In genomic region chr19:48739400-48739825, GRCh38 we compare ENCODE assay signal across 8 cellular contexts. TPM values are rescaled to one million over a fixed set of nuclear protein-coding genes. Genes with fewer than 3 reads are reported as not detected.
A peak's percentile ranks its signal among the peaks of the same experiment; 100 is the strongest.
DNase-seq lines count a peak whose midpoint lies in the region; ATAC-seq and TF ChIP-seq lines count a peak whose summit lies in the region.

No MANE protein-coding gene starts in this region.

- TF ChIP-seq CTCF in MCF 10A (IDR thresholded peaks at IDR 0.05; ENCODE audit: unreplicated experiment), result no peak
- TF ChIP-seq CTCF in liver (IDR thresholded peaks at IDR 0.05; ENCODE audit: low read depth, low read length, missing input control), result no peak
- no peak for TF ChIP-seq CTCF in tibial nerve (IDR thresholded peaks at IDR 0.05)

- POLR2A ChIA-PET in MCF 10A (lab: Yijun Ruan, JAX), result interaction anchor here (0.8 to 2.2 kb wide), 7 partner anchors 12 to 105 kb away, joined by 3 to 10 read pairs (median 4); no protein-coding TSS in a partner anchor

- H3K9me3 Mint-ChIP-seq in activated CD4-positive, alpha-beta T cell treated with anti-CD3 and anti-CD28 coated beads, Interleukin-2, amount 10 ng/mL, durations not matched to agents 24 days and 14 days, result no peaks in the 10 kb centered on the region
- no peaks in the 10 kb centered on the region for H3K9me3 Mint-ChIP-seq in MCF 10A (ENCODE audit: unreplicated experiment)

- H3K27me3 ChIP-seq in liver (ENCODE audit: control insufficient read depth in 4 of 4, insufficient read depth in 4 of 4, low read length in 3 of 4) (no peaks in the 10 kb centered on the region), tibial nerve (peaks cover 0 to 5% of the 10 kb centered on the region in 2 donors)

- peak overlapping the region in 1 of 2 donors; percentile 77 for H3K9ac ChIP-seq in liver (ENCODE audit: low read depth in 1 of 2, low read length in 2 of 2)

- intact Hi-C loops in activated CD4-positive, alpha-beta T cell treated with anti-CD3 and anti-CD28 coated beads, Interleukin-2, amount 10 ng/mL, durations not matched to agents 24 days and 14 days (cut with micrococcal nuclease), result loop anchor here (1.0 to 2.0 kb wide), 2 partner anchors 65 to 93 kb away; partner anchors contain the start of gene CA11
- intact Hi-C loops in MCF 10A (cut with micrococcal nuclease), result loop anchor here (1.0 kb wide), 1 partner anchor 64 kb away; no protein-coding TSS in a partner anchor

- no peak for ATAC-seq in HG02884 (IDR thresholded peaks at IDR 0.05; ENCODE audit: unreplicated experiment)
- ATAC-seq in GM19023 (IDR thresholded peaks at IDR 0.05; ENCODE audit: unreplicated experiment), result no peak

- peaks cover 11% of the 10 kb centered on the region for H3K4me1 Mint-ChIP-seq in activated CD4-positive, alpha-beta T cell treated with anti-CD3 and anti-CD28 coated beads, Interleukin-2, amount 10 ng/mL, durations not matched to agents 24 days and 14 days
- peaks cover 4% of the 10 kb centered on the region for H3K4me1 Mint-ChIP-seq in MCF 10A (ENCODE audit: insufficient read depth, unreplicated experiment)

- no TSS peak for BruUV-seq in MCF 10A (replicated peaks; lab: Mats Ljungman, UMichigan)

- TF ChIP-seq EP300 in tibial nerve (IDR thresholded peaks at IDR 0.05), result no peak

- no peak for TF ChIP-seq RAD21 in liver (IDR thresholded peaks at IDR 0.05)

- CTCF ChIA-PET in MCF 10A (lab: Yijun Ruan, JAX), result interaction anchor here (0.6 to 1.7 kb wide), 19 partner anchors 12 to 1226 kb away, joined by 3 to 9 read pairs (median 3); partner anchors contain the start of gene CA11

- TF ChIP-seq POLR2A in tibial nerve (IDR thresholded peaks at IDR 0.05), result no peak

- H3K4me3 ChIP-seq in liver (ENCODE audit: low read depth in 1 of 3, low read length in 3 of 3) (peak overlapping the region in 2 of 3 donors; percentile 49 to 72), tibial nerve (peak overlapping the region; percentile 44 to 63 (median 54))

- peak; percentile 66 for DNase-seq in activated CD4-positive, alpha-beta T cell treated with anti-CD3 and anti-CD28 coated beads, Interleukin-2, amount 10 ng/mL, durations not matched to agents 24 days and 14 days
- DNase-seq in activated CD4-positive, alpha-beta T cell treated with anti-CD3 and anti-CD28 coated beads for 48 hours, result no peak
- DNase-seq in MCF 10A (ENCODE audit: unreplicated experiment), result no peak
- DNase-seq in tibial nerve (ENCODE audit: low spot score in 2 of 2), result no peak
- DNase-seq in C1 segment of cervical spinal cord (lab: John Stamatoyannopoulos, UW), result no peak

- peaks cover 8% of the 10 kb centered on the region for H3K27me3 Mint-ChIP-seq in activated CD4-positive, alpha-beta T cell treated with anti-CD3 and anti-CD28 coated beads, Interleukin-2, amount 10 ng/mL, durations not matched to agents 24 days and 14 days
- no peaks in the 10 kb centered on the region for H3K27me3 Mint-ChIP-seq in MCF 10A (ENCODE audit: insufficient read depth, unreplicated experiment)

- H3K36me3 ChIP-seq in liver (ENCODE audit: control insufficient read depth in 4 of 4, insufficient read depth in 3 of 4, low read depth in 1 of 4, low read length in 3 of 4) (no peaks in the 10 kb centered on the region), tibial nerve (peaks cover 0 to 6% (median 0%) of the 10 kb centered on the region in 3 donors)

- H3K9me3 ChIP-seq in liver (ENCODE audit: control insufficient read depth in 4 of 4, low read length in 3 of 4) (no peaks in the 10 kb centered on the region), tibial nerve (no peaks in the 10 kb centered on the region)

- H3K36me3 Mint-ChIP-seq in activated CD4-positive, alpha-beta T cell treated with anti-CD3 and anti-CD28 coated beads, Interleukin-2, amount 10 ng/mL, durations not matched to agents 24 days and 14 days (ENCODE audit: low read depth), result no peaks in the 10 kb centered on the region
- H3K36me3 Mint-ChIP-seq in MCF 10A (ENCODE audit: insufficient read depth, unreplicated experiment), result no peaks in the 10 kb centered on the region

- H3K27ac Mint-ChIP-seq in activated CD4-positive, alpha-beta T cell treated with anti-CD3 and anti-CD28 coated beads, Interleukin-2, amount 10 ng/mL, durations not matched to agents 24 days and 14 days, result no peak overlapping the region
- H3K27ac Mint-ChIP-seq in MCF 10A (ENCODE audit: low read depth, unreplicated experiment), result no peak overlapping the region

- peak overlapping the region; percentile 60 for H3K4me3 Mint-ChIP-seq in activated CD4-positive, alpha-beta T cell treated with anti-CD3 and anti-CD28 coated beads, Interleukin-2, amount 10 ng/mL, durations not matched to agents 24 days and 14 days
- H3K4me3 Mint-ChIP-seq in MCF 10A (ENCODE audit: unreplicated experiment), result peak overlapping the region; percentile 33

- 19% methylated on average over 42 of the region's 42 CpGs for WGBS in liver
- WGBS in tibial nerve, 2 donors, result 8 to 15% methylated on average over 24 to 40 of the region's 42 CpGs

- H3K27ac ChIP-seq in liver (ENCODE audit: low read depth in 1 of 2, low read length in 2 of 2) (peak overlapping the region; percentile 57 to 59), tibial nerve (peak overlapping the region; percentile 50 to 87 (median 74))

- peaks cover 2 to 9% (median 7%) of the 10 kb centered on the region in 4 donors for H3K4me1 ChIP-seq in liver (ENCODE audit: control insufficient read depth in 4 of 4, insufficient read depth in 4 of 4, low read length in 3 of 4)
- H3K4me1 ChIP-seq in tibial nerve, result peaks cover 0 to 36% (median 18%) of the 10 kb centered on the region in 4 donors

TF ChIP-seq in liver, 16 proteins besides CTCF, POLR2A, EP300 and RAD21:
- TF ChIP-seq TAF1 (conservative IDR thresholded peaks at IDR 0.05) (no peak), SP1 (IDR thresholded peaks at IDR 0.05) (no peak)

RNA-seq across cellular contexts. Expression of gene RASIP1, which starts 1.0 kb away (rescaled TPM):
- 0.71 and 0.82 TPM in 2 replicates for total RNA-seq in activated CD4-positive, alpha-beta T cell treated with anti-CD3 and anti-CD28 coated beads, Interleukin-2, amount 10 ng/mL, durations not matched to agents 24 days and 14 days
- total RNA-seq in MCF 10A (2022), result 1.9 and 3.0 TPM in 2 replicates
- total RNA-seq in liver, result 1 to 10 TPM; 4.8 to 5.4 TPM
- polyA plus RNA-seq in liver, result 1 to 10 TPM; 1.8 to 4.3 TPM
- total RNA-seq in tibial nerve, result 10 to 100 TPM; 12.3 to 23.3 (median 19.8) TPM

RNA-seq across cellular contexts. Expression of gene IZUMO1, which starts 7.3 kb away (rescaled TPM):
- total RNA-seq in activated CD4-positive, alpha-beta T cell treated with anti-CD3 and anti-CD28 coated beads, Interleukin-2, amount 10 ng/mL, durations not matched to agents 24 days and 14 days, result 0.21 TPM in 1 of 2 replicates, not detected in the other
- 3.5 and 4.2 TPM in 2 replicates for total RNA-seq in MCF 10A (2022)
- total RNA-seq in liver, result under 1 TPM; 0.33 to 0.47 TPM
- polyA plus RNA-seq in liver, result not detected
- under 1 TPM in 2 of 4 donors, not detected in 2; 0.21 to 0.30 TPM for total RNA-seq in tibial nerve

RNA-seq across cellular contexts. Expression of gene FUT1, which starts 13.0 kb away (rescaled TPM):
- total RNA-seq in activated CD4-positive, alpha-beta T cell treated with anti-CD3 and anti-CD28 coated beads, Interleukin-2, amount 10 ng/mL, durations not matched to agents 24 days and 14 days, result 0.23 and 0.26 TPM in 2 replicates
- total RNA-seq in MCF 10A (2022), result 10.5 and 14.7 TPM in 2 replicates
- total RNA-seq in liver, result 1 to 10 TPM; 1.3 to 6.8 TPM
- under 1 TPM; 0.48 to 0.72 TPM for polyA plus RNA-seq in liver
- 1 to 10 TPM in 3 of 4 donors, under 1 TPM in 1; 0.98 to 4.2 (median 2.4) TPM for total RNA-seq in tibial nerve

RNA-seq across cellular contexts. Expression of gene FGF21, which starts 15.9 kb away (rescaled TPM):
- not detected in 2 replicates for total RNA-seq in activated CD4-positive, alpha-beta T cell treated with anti-CD3 and anti-CD28 coated beads, Interleukin-2, amount 10 ng/mL, durations not matched to agents 24 days and 14 days
- 0.49 and 0.93 TPM in 2 replicates for total RNA-seq in MCF 10A (2022)
- total RNA-seq in liver, result 1 to 10 TPM in 1 of 2 donors, not detected in 1; 5.5 TPM
- polyA plus RNA-seq in liver, result 10 to 100 TPM in 1 of 2 donors, 1 to 10 TPM in 1; 6.5 to 18.5 TPM
- not detected for total RNA-seq in tibial nerve

RNA-seq across cellular contexts. Expression of gene MAMSTR, which starts 19.9 kb away (rescaled TPM):
- 1.2 and 1.4 TPM in 2 replicates for total RNA-seq in activated CD4-positive, alpha-beta T cell treated with anti-CD3 and anti-CD28 coated beads, Interleukin-2, amount 10 ng/mL, durations not matched to agents 24 days and 14 days
- total RNA-seq in MCF 10A (2022) (0.22 and 0.65 TPM in 2 replicates), liver (under 1 TPM; 0.08 to 0.09 TPM), tibial nerve (1 to 10 TPM; 2.7 to 7.2 (median 5.9) TPM)
- polyA plus RNA-seq in liver, result under 1 TPM; 0.07 to 0.31 TPM
